In genomic region chr11:72026029-72026428, GRCh38 we compare ENCODE assay signal across 14 cellular contexts. TPM values are rescaled to one million over a fixed set of nuclear protein-coding genes. Genes with fewer than 3 reads are reported as not detected.
DNase-seq lines count a peak whose midpoint lies in the region; ATAC-seq and TF ChIP-seq lines count a peak whose summit lies in the region.
"Had no signal": no experiment of that assay in that cellular context is flagged by ENCODE, and none has a peak within 500 bp of the region (broad histone marks: within the 10 kb centered on the region; RNA-seq: fewer than 3 reads in every experiment).

No MANE protein-coding gene starts in this region.

- no peak overlapping the region for H3K9ac ChIP-seq in neural progenitor cell

- TF ChIP-seq POLR2A in vagina (IDR thresholded peaks at IDR 0.05) = no peak

- H3K27me3 Mint-ChIP-seq in chondrocyte (ENCODE audit: low read depth) (no peaks in the 10 kb centered on the region), neural progenitor cell (ENCODE audit: insufficient read depth, low read depth) (peaks cover 5% of the 10 kb centered on the region)

- no peaks in the 10 kb centered on the region for H3K4me1 ChIP-seq in cardiac muscle cell (ENCODE audit: low read depth)
- peaks cover 4% of the 10 kb centered on the region for H3K4me1 ChIP-seq in right cardiac atrium (ENCODE audit: control insufficient read depth, insufficient read depth, low read length)
- no peaks in the 10 kb centered on the region for H3K4me1 ChIP-seq in neural progenitor cell
- H3K4me1 ChIP-seq in vagina = peaks cover 71% of the 10 kb centered on the region

- peaks cover 28% of the 10 kb centered on the region for H3F3A ChIP-seq in neural progenitor cell (ENCODE audit: low read depth)

- DNase-seq in cardiac muscle cell (ENCODE audit: low read depth in 1 of 2, low spot score in 1 of 2) (no peak), right cardiac atrium (no peak), chondrocyte (ENCODE audit: low spot score) (no peak), neural progenitor cell (ENCODE audit: low spot score) (no peak), vagina (ENCODE audit: extremely low spot score in 2 of 2) (no peak), nucleus accumbens (lab: John Stamatoyannopoulos, UW) (no peak), RWPE1 (ENCODE audit: low spot score) (no peak)
- DNase-seq: activated CD8-positive, alpha-beta memory T cell treated with anti-CD3 and anti-CD28 coated beads, Interleukin-2, amount 50 U/mL, for 48 hours; DMS153; glutamatergic neuron; kidney glomerular epithelial cell; NCI-H1694 treated with DMSO at 0.1 percent for 48 hours; NCI-H69 had no signal

- H3K4me1 Mint-ChIP-seq in chondrocyte (ENCODE audit: low read depth) (peaks cover 24% of the 10 kb centered on the region), neural progenitor cell (peaks cover 10% of the 10 kb centered on the region)

- no peak overlapping the region for H3K4me2 ChIP-seq in neural progenitor cell

- H2AFZ ChIP-seq in neural progenitor cell (replicated peaks) = no peak overlapping the region

- peaks cover 46% of the 10 kb centered on the region for H4K20me1 ChIP-seq in neural progenitor cell (ENCODE audit: low read depth)

- intact Hi-C loops in right cardiac atrium (cut with DNase I) = loop anchor here in 1 of 4 donors (5.0 kb wide), 1 partner anchor 56 kb away; the partner anchor contains the start of genes LRRC51 and NUMA1
- intact Hi-C loops in vagina (cut with DNase I) = loop anchor here (5.0 kb wide), 1 partner anchor 66 kb away; no protein-coding TSS in a partner anchor

- H3K36me3 Mint-ChIP-seq in chondrocyte (ENCODE audit: low read depth) (peaks cover 20% of the 10 kb centered on the region), neural progenitor cell (peaks cover 17% of the 10 kb centered on the region)

- no peaks in the 10 kb centered on the region for H3K27me3 ChIP-seq in cardiac muscle cell
- no peaks in the 10 kb centered on the region for H3K27me3 ChIP-seq in right cardiac atrium (ENCODE audit: control insufficient read depth, insufficient read depth)
- H3K27me3 ChIP-seq in neural progenitor cell = no peaks in the 10 kb centered on the region
- no peaks in the 10 kb centered on the region for H3K27me3 ChIP-seq in vagina

- CTCF ChIA-PET in RWPE1 (lab: Yijun Ruan, JAX) = interaction anchor here (0.6 to 3.7 kb wide), 14 partner anchors 10 to 446 kb away, joined by 3 to 44 read pairs (median 12); partner anchors contain the start of gene CLPB

- WGBS in right cardiac atrium = 49% methylated on average over 1 of the region's 1 CpG

- TF ChIP-seq CTCF in cardiac muscle cell (IDR thresholded peaks at IDR 0.05; ENCODE audit: low read depth, low read length) (no peak), chondrocyte (IDR thresholded peaks at IDR 0.05) (no peak), neural progenitor cell (IDR thresholded peaks at IDR 0.05) (no peak), vagina (IDR thresholded peaks at IDR 0.05) (no peak), RWPE1 (conservative IDR thresholded peaks at IDR 0.05; ENCODE audit: low read depth) (no peak)

- no peak for ATAC-seq in right cardiac atrium
- ATAC-seq in HG03097 (IDR thresholded peaks at IDR 0.05; ENCODE audit: low FRiP score, unreplicated experiment) = no peak

- H3K36me3 ChIP-seq in cardiac muscle cell = peaks cover 65% of the 10 kb centered on the region
- H3K36me3 ChIP-seq in neural progenitor cell = peaks cover 17% of the 10 kb centered on the region
- H3K36me3 ChIP-seq in vagina = peaks cover 0 to 66% of the 10 kb centered on the region in 2 donors

- peaks cover 57% of the 10 kb centered on the region for H3K79me2 ChIP-seq in neural progenitor cell (ENCODE audit: low read depth)

- POLR2A ChIA-PET in RWPE1 (lab: Yijun Ruan, JAX; ENCODE audit: low non-redundant PET) = no interaction called here

- H3K4me3 ChIP-seq in cardiac muscle cell (no peak overlapping the region), right cardiac atrium (ENCODE audit: low read length) (no peak overlapping the region), neural progenitor cell (no peak overlapping the region), vagina (no peak overlapping the region)

- no peak overlapping the region for H3K4me3 Mint-ChIP-seq in chondrocyte (ENCODE audit: unreplicated experiment)
- no peak overlapping the region for H3K4me3 Mint-ChIP-seq in neural progenitor cell

- H3K9me3 ChIP-seq in cardiac muscle cell (ENCODE audit: low read depth) (no peaks in the 10 kb centered on the region), right cardiac atrium (ENCODE audit: control insufficient read depth, low read length) (no peaks in the 10 kb centered on the region), neural progenitor cell (ENCODE audit: low read depth) (no peaks in the 10 kb centered on the region), vagina (no peaks in the 10 kb centered on the region)

- peak overlapping the region; percentile 58 for H3K27ac ChIP-seq in cardiac muscle cell
- H3K27ac ChIP-seq in right cardiac atrium (ENCODE audit: low read length) = no peak overlapping the region
- H3K27ac ChIP-seq in neural progenitor cell = peak overlapping the region; percentile 72
- peak overlapping the region; percentile 69 for H3K27ac ChIP-seq in vagina
- H3K27ac ChIP-seq in RWPE1 = no peak overlapping the region; the same call in 1 of the 2 replicates

- H3K27ac Mint-ChIP-seq in chondrocyte (ENCODE audit: unreplicated experiment) (peak overlapping the region; percentile 94), neural progenitor cell (peak overlapping the region; percentile 38)

- H3K9me3 Mint-ChIP-seq in chondrocyte (ENCODE audit: low read depth) (no peaks in the 10 kb centered on the region), neural progenitor cell (no peaks in the 10 kb centered on the region)

RNA-seq across cellular contexts. Expression of gene IL18BP, which starts 27.3 kb away (rescaled TPM):
- total RNA-seq in cardiac muscle cell (3.5 and 7.3 TPM in 2 replicates), right cardiac atrium (1 to 10 TPM; 2.7 to 5.3 (median 4.1) TPM), chondrocyte (9.6 to 16.2 TPM (median 11.4 TPM) in 3 replicates), neural progenitor cell (ENCODE audit: low replicate concordance) (7.5 and 10.3 TPM in 2 replicates), vagina (2.7 TPM)
- polyA plus RNA-seq in cardiac muscle cell (1.2 and 2.8 TPM in 2 replicates), right cardiac atrium (3.3 TPM)

RNA-seq across cellular contexts. Expression of gene NUMA1, which starts 54.3 kb away (rescaled TPM):
- total RNA-seq in cardiac muscle cell (189 and 417 TPM in 2 replicates), right cardiac atrium (100 to 1,000 TPM in 3 of 4 donors, 10 to 100 TPM in 1; 75.8 to 125 (median 102) TPM), chondrocyte (112 to 133 TPM (median 119 TPM) in 3 replicates), neural progenitor cell (ENCODE audit: low replicate concordance) (130 and 337 TPM in 2 replicates), vagina (314 TPM)
- polyA plus RNA-seq in cardiac muscle cell (119 and 161 TPM in 2 replicates), right cardiac atrium (104 TPM)

RNA-seq across cellular contexts. Expression of gene LRRC51, which starts 54.6 kb away (rescaled TPM):
- total RNA-seq in cardiac muscle cell = 4.3 and 5.4 TPM in 2 replicates
- 5.6 and 7.3 TPM in 2 replicates for polyA plus RNA-seq in cardiac muscle cell
- 1 to 10 TPM; 3.8 to 5.5 (median 4.9) TPM for total RNA-seq in right cardiac atrium
- polyA plus RNA-seq in right cardiac atrium = 3.8 TPM
- total RNA-seq in chondrocyte = 5.0 to 11.0 TPM (median 6.0 TPM) in 3 replicates
- 10.5 and 15.0 TPM in 2 replicates for total RNA-seq in neural progenitor cell (ENCODE audit: low replicate concordance)
- total RNA-seq in vagina = 5.6 TPM

Comparison
In these comparisons a context has a peak if more than half of its experiments do, and no peak if none do; other contexts are left out.
1. H3K27ac ChIP-seq: peak in cardiac muscle cell (single experiment), neural progenitor cell (single experiment) and vagina (single experiment); none in right cardiac atrium (single experiment) and RWPE1 (single experiment).